Comparison of ENCODE assay signal across 14 cellular contexts in the genomic region with DNA sequence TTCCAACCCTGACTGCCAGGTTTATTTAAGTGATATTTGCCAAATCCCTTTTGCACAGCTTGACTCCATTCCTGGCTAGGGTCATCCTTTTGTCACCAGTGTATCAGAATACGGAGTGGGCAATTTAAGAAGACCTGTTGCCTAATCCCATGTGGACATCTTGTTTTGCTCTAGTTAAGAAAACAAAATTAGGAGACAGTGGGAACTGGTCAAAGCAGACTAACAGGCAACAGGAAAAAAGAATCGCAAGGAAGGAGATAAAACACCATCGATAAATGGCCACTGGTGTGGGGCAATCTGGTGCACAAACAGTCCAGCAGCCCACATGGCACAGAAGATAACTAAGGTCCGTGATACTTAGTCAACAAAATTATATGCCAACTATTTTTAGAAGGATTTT.
"Had no signal": no experiment of that assay in that cellular context is flagged by ENCODE, and none has a peak within 500 bp of the region (broad histone marks: within the 10 kb centered on the region; RNA-seq: fewer than 3 reads in every experiment).

No MANE protein-coding gene starts in this region.

- H3K4me3 ChIP-seq: ascending aorta, heart right ventricle, spleen, tibial nerve had no signal

- H3K4me1 ChIP-seq: ascending aorta had no signal

- DNase-seq: activated CD8-positive, alpha-beta memory T cell treated with anti-CD3 and anti-CD28 coated beads, Interleukin-2, amount 50 U/mL, for 4 hours; activated CD8-positive, alpha-beta T cell treated with anti-CD3 and anti-CD28 coated beads for 36 hours; activated naive CD4-positive, alpha-beta T cell; activated naive CD8-positive, alpha-beta T cell treated with anti-CD3 and anti-CD28 coated beads, Interleukin-2, amount 50 U/mL, for 24 hours; foreskin melanocyte; heart right ventricle; spleen; stimulated activated CD4-positive, alpha-beta T cell treated with anti-CD3 and anti-CD28 coated beads, Interleukin-1b, Interleukin-23, amount 100 ng/mL, for 48 hours had no signal

- H3K36me3 ChIP-seq: ascending aorta, tibial nerve had no signal

- H3K9me3 ChIP-seq: ascending aorta, heart right ventricle, spleen, tibial nerve had no signal

- H3K27ac ChIP-seq: ascending aorta, spleen, tibial nerve had no signal

- ATAC-seq: activated CD8-positive, alpha-beta T cell treated with anti-CD3 and anti-CD28 coated beads for 36 hours; activated naive CD8-positive, alpha-beta T cell treated with anti-CD3 and anti-CD28 coated beads, Interleukin-2, amount 50 U/mL, for 24 hours; stimulated activated memory B cell treated with anti-CD40 and anti-IgM and Interleukin-4, amounts not matched to agents 10 μg/mL and 1 μg/mL and 100 μg/mL, for 72 hours had no signal

- FAIRE-seq: bronchial epithelial cell, colon, islet of Langerhans had no signal

- H3K27me3 ChIP-seq: ascending aorta, heart right ventricle, spleen, tibial nerve had no signal
